Comparison of ENCODE assay signal across 8 cellular contexts in genomic region chr10:50605280-50606270, GRCh38. TPM values are rescaled to one million over a fixed set of nuclear protein-coding genes. Genes with fewer than 3 reads are reported as not detected.
A peak's percentile ranks its signal among the peaks of the same experiment; 100 is the strongest.
DNase-seq lines count a peak whose midpoint lies in the region; ATAC-seq and TF ChIP-seq lines count a peak whose summit lies in the region.

No MANE protein-coding gene starts in this region.

- no peaks in the 10 kb centered on the region for H3K27me3 ChIP-seq in foreskin keratinocyte

- H3K4me1 ChIP-seq in foreskin keratinocyte, result peaks cover 32% of the 10 kb centered on the region

- peak; percentile 65 for DNase-seq in DMS 273 treated with DMSO at 0.1 percent for 48 hours (lab: John Stamatoyannopoulos, UW)
- DNase-seq in T1000 (lab: John Stamatoyannopoulos, UW), result peak; percentile 36
- DNase-seq in foreskin keratinocyte, result peak; percentile 93 to 95
- DNase-seq in skeletal muscle cell (ENCODE audit: low read depth), result peak; percentile 89
- DNase-seq in HPDE6-E6E7 (ENCODE audit: extremely low spot score), result no peak
- DNase-seq in activated CD4-positive, CD25-positive, alpha-beta regulatory T cell treated with anti-CD3 and anti-CD28 coated beads, Interleukin-2, amount 50 U/mL, for 72 hours, result no peak

- peak overlapping the region; percentile 30 for H3K27ac ChIP-seq in foreskin keratinocyte

- TF ChIP-seq CTCF in foreskin keratinocyte (conservative IDR thresholded peaks at IDR 0.05), result no peak

- H3K4me3 ChIP-seq in skeletal muscle cell (ENCODE audit: low read depth, low read length), result no peak overlapping the region

- ATAC-seq in GM19438 (IDR thresholded peaks at IDR 0.05; ENCODE audit: low read depth, unreplicated experiment) (peak; percentile 69), HG03442 (IDR thresholded peaks at IDR 0.05; ENCODE audit: unreplicated experiment) (peak; percentile 95), foreskin keratinocyte (peak; percentile 86)

RNA-seq across cellular contexts. Expression of gene SGMS1, which starts 18.2 kb away (rescaled TPM):
- total RNA-seq in foreskin keratinocyte, result 25.3 and 27.3 TPM in 2 replicates
- 6.7 and 8.3 TPM in 2 replicates for polyA plus RNA-seq in foreskin keratinocyte

Comparison
In these comparisons a context has a peak if more than half of its experiments do, and no peak if none do; other contexts are left out.
1. DNase-seq: peak in DMS 273 treated with DMSO at 0.1 percent for 48 hours (single experiment), T1000 (single experiment), foreskin keratinocyte (2 of 2) and skeletal muscle cell (single experiment); none in HPDE6-E6E7 (single experiment) and activated CD4-positive, CD25-positive, alpha-beta regulatory T cell treated with anti-CD3 and anti-CD28 coated beads, Interleukin-2, amount 50 U/mL, for 72 hours (single experiment).
2. Peak in every context shown above with its lines, with median percentiles within 50 percentile points of each other: ATAC-seq.